Comparison of ENCODE assay signal across 16 cellular contexts in the genomic region with DNA sequence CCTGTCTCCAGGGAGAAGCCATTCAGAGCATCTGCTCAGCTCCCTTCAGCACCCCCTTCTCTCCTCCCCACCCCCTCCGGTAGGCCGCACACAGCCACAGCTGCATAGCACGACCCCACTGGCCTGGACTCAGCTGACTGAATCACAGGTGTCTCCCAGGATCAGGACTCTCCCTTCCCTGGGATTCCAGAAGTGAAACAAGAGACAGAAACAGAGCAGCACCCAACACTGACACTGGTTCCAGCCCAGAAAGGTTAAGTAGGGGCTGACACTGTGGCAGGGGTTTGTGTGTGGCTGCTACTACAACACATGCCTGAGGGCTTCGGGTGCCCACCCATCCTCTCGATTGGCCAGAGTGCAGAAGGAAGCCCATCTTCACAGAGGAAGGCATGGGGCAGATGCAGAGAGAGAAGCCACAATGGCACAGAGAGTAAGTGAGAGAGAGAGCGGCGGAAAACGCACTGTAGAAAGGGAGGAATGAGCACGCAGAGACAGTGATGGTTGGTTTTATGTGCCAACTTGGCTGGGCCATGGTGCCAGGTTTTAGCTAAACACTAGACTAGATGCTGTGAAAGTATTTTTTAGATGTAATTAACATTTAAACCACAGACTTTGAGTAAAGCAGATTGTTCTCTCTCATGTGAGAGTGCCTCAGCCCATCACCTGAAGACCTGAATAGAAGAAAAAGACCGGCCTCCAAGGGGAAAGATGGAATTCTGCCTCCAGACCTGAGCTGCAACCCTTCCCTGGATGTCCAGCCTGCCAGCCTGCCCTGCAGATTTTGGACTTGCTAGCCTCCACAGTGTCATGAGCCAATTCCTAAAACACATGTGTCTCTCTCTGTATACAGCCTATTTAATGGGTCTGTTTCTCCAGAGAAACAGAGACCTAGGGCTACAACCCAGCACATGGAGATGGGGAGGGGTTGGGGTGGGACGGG.
A peak's percentile ranks its signal among the peaks of the same experiment; 100 is the strongest.
DNase-seq lines count a peak whose midpoint lies in the region; ATAC-seq, FAIRE-seq and TF ChIP-seq lines count a peak whose summit lies in the region.
"Had no signal": no experiment of that assay in that cellular context is flagged by ENCODE, and none has a peak within 500 bp of the region (broad histone marks: within the 10 kb centered on the region; RNA-seq: fewer than 3 reads in every experiment).

No MANE protein-coding gene starts in this region.

- TF ChIP-seq POLR2A in H54 (IDR thresholded peaks at IDR 0.05; ENCODE audit: low read depth, low read length), result no peak

- H3K4me3 Mint-ChIP-seq in activated T-helper 17 cell treated with anti-CD3 and anti-CD28 coated beads, Interleukin-2, amount 50 U/mL, for 72 hours, result no peak overlapping the region
- H3K4me3 Mint-ChIP-seq in neural crest cell, result no peak overlapping the region
- H3K4me3 Mint-ChIP-seq: B cell; CD4-positive, alpha-beta T cell had no signal

- H3K9me3 Mint-ChIP-seq in activated T-helper 17 cell treated with anti-CD3 and anti-CD28 coated beads, Interleukin-2, amount 50 U/mL, for 72 hours, result no peaks in the 10 kb centered on the region
- H3K9me3 Mint-ChIP-seq in neural crest cell, result no peaks in the 10 kb centered on the region
- H3K9me3 Mint-ChIP-seq: CD4-positive, alpha-beta T cell had no signal

- no peak for FAIRE-seq in H54 (lab: Jason Lieb, UNC)

- peak overlapping the region; percentile 25 for H3K27ac Mint-ChIP-seq in activated T-helper 17 cell treated with anti-CD3 and anti-CD28 coated beads, Interleukin-2, amount 50 U/mL, for 72 hours
- H3K27ac Mint-ChIP-seq in neural crest cell (ENCODE audit: unreplicated experiment), result peak overlapping the region; percentile 85
- H3K27ac Mint-ChIP-seq: B cell; CD4-positive, alpha-beta T cell had no signal

- peak overlapping the region; percentile 43 for H3K27ac ChIP-seq in cingulate gyrus (ENCODE audit: low read depth, low read length)
- peak overlapping the region; percentile 47 for H3K27ac ChIP-seq in temporal lobe (ENCODE audit: low read depth, low read length)
- H3K27ac ChIP-seq: RWPE1, SJCRH30 had no signal

- H3K36me3 Mint-ChIP-seq in activated T-helper 17 cell treated with anti-CD3 and anti-CD28 coated beads, Interleukin-2, amount 50 U/mL, for 72 hours (ENCODE audit: low read depth), result peaks cover 6% of the 10 kb centered on the region
- peaks cover 17% of the 10 kb centered on the region for H3K36me3 Mint-ChIP-seq in neural crest cell (ENCODE audit: low read depth)

- DNase-seq in neural crest cell (ENCODE audit: low read depth, low spot score) (no peak), H54 (ENCODE audit: insufficient read length, low spot score) (no peak), HUDEP-2 (lab: John Stamatoyannopoulos, UW; ENCODE audit: unreplicated experiment in 76 of 76) (no peak)
- DNase-seq: Calu3; CD4-positive, alpha-beta T cell; DND-41; NCI-H146; NCI-H226; NCI-H526; SJCRH30 had no signal

- TF ChIP-seq CTCF in neural crest cell (conservative IDR thresholded peaks at IDR 0.05), result no peak

- peaks cover 3% of the 10 kb centered on the region for H3K27me3 Mint-ChIP-seq in activated T-helper 17 cell treated with anti-CD3 and anti-CD28 coated beads, Interleukin-2, amount 50 U/mL, for 72 hours
- H3K27me3 Mint-ChIP-seq in neural crest cell (ENCODE audit: low read depth), result no peaks in the 10 kb centered on the region
- H3K27me3 Mint-ChIP-seq: CD4-positive, alpha-beta T cell had no signal

- H3K4me1 Mint-ChIP-seq in activated T-helper 17 cell treated with anti-CD3 and anti-CD28 coated beads, Interleukin-2, amount 50 U/mL, for 72 hours, result no peaks in the 10 kb centered on the region
- H3K4me1 Mint-ChIP-seq in neural crest cell, result peaks cover 62% of the 10 kb centered on the region
- H3K4me1 Mint-ChIP-seq: B cell had no signal

- no peak for ATAC-seq in activated T-helper 17 cell treated with anti-CD3 and anti-CD28 coated beads, Interleukin-2, amount 50 U/mL, for 72 hours (replicated peaks)
- ATAC-seq in GM21526 (IDR thresholded peaks at IDR 0.05; ENCODE audit: low FRiP score, unreplicated experiment), result no peak
